In the genomic region with DNA sequence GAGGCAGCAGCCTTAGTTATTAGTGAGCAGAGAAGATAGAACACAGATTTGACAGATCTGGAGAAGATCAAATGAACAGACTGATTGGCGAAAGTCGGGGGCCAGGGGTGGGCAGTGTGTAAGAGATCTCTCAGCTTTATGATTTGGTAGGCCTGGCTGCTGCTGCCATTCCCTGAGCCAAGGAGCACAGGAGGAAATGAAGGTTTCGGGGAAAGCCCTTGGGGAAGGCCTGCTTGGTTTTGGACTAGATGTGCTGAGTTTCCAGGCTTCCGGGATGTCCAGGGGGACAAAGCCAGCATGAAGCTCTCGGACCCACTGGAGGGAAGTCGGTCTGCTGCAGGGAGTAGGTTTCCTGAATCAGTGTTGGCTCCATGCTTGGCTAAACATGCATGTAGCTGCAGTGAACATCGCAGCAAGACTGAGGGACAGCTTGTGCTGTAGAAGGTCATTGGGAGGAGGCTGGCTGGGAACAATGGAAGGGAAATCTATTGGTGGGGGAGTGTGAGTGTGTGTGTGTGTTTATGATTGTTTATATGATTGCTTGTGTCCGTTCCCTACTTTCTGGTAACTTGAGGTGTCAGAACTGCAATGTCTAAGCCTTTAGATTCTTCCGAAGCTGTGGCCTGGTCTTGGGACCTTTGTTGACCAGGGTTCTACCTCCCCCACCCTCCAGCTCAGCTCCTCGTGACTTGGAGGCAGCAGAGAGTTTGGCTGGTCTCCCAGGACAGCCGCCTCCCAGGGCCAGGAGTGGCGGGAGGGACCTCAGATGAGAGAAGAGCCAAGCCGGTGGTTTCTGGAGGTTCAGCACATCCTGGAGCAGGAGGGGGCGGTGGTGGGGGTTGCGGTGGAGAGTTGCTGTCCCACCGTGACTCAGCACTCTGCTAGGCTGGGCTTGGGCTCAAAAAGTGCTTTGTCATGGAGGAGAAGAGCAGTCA, we compare ENCODE assay signal across 8 cellular contexts. TPM values are rescaled to one million over a fixed set of nuclear protein-coding genes. Genes with fewer than 3 reads are reported as not detected.
DNase-seq lines count a peak whose midpoint lies in the region; ATAC-seq and TF ChIP-seq lines count a peak whose summit lies in the region.

No MANE protein-coding gene starts in this region.

- H3K79me2 ChIP-seq in DOHH2 (ENCODE audit: control insufficient read depth, low read length), result peaks cover 9% of the 10 kb centered on the region

- no peak for TF ChIP-seq CTCF in DOHH2 (IDR thresholded peaks at IDR 0.05; ENCODE audit: low read depth, low read length, poor library complexity, severe bottlenecking)
- no peak for TF ChIP-seq CTCF in cardiac muscle cell (IDR thresholded peaks at IDR 0.05; ENCODE audit: low read depth, low read length)
- TF ChIP-seq CTCF in osteocyte (IDR thresholded peaks at IDR 0.05), result no peak

- peaks cover 15% of the 10 kb centered on the region for H3F3A ChIP-seq in DOHH2 (ENCODE audit: control insufficient read depth, insufficient read depth)

- no peaks in the 10 kb centered on the region for H3K9me2 ChIP-seq in DOHH2 (replicated peaks; ENCODE audit: control insufficient read depth, low read length)

- H3K36me3 ChIP-seq in DOHH2 (ENCODE audit: control insufficient read depth, low read length) (peaks cover 6% of the 10 kb centered on the region), cardiac muscle cell (no peaks in the 10 kb centered on the region)

- no peaks in the 10 kb centered on the region for H3K9me3 ChIP-seq in DOHH2 (ENCODE audit: control insufficient read depth, insufficient read depth, low read length)
- H3K9me3 ChIP-seq in cardiac muscle cell (ENCODE audit: low read depth), result no peaks in the 10 kb centered on the region

- H3K4me1 ChIP-seq in DOHH2 (ENCODE audit: control insufficient read depth, low read length), result peaks cover 56% of the 10 kb centered on the region
- peaks cover 27% of the 10 kb centered on the region for H3K4me1 ChIP-seq in cardiac muscle cell (ENCODE audit: low read depth)

- H3K36me3 Mint-ChIP-seq in osteocyte (ENCODE audit: unreplicated experiment), result peaks cover 2% of the 10 kb centered on the region

- H3K9me3 Mint-ChIP-seq in osteocyte (ENCODE audit: unreplicated experiment), result no peaks in the 10 kb centered on the region

- ATAC-seq in HG02884 (IDR thresholded peaks at IDR 0.05; ENCODE audit: unreplicated experiment) (no peak), GM19023 (IDR thresholded peaks at IDR 0.05; ENCODE audit: unreplicated experiment) (no peak)

- DNase-seq in HuH-7 (ENCODE audit: low spot score), result peak; percentile 93
- peak; percentile 90 to 100 for DNase-seq in cardiac muscle cell (ENCODE audit: low read depth in 1 of 2, low spot score in 1 of 2)
- DNase-seq in osteocyte (ENCODE audit: extremely low spot score, unreplicated experiment), result peak; percentile 98

- peak overlapping the region; percentile 31 for H3K4me3 Mint-ChIP-seq in osteocyte (ENCODE audit: unreplicated experiment)

- H3K4me1 Mint-ChIP-seq in osteocyte (ENCODE audit: unreplicated experiment), result peaks cover 69% of the 10 kb centered on the region

- peak overlapping the region; percentile 82 for H3K4me2 ChIP-seq in DOHH2 (ENCODE audit: low read length)

- peak overlapping the region; percentile 99 for H3K27ac Mint-ChIP-seq in osteocyte (ENCODE audit: unreplicated experiment)

- peaks cover 5% of the 10 kb centered on the region for H4K20me1 ChIP-seq in DOHH2 (ENCODE audit: control insufficient read depth, insufficient read depth, low read depth, low read length)

- 16 to 21% (median 19%) methylated on average over 16 of the region's 16 CpGs for WGBS in adipose tissue, 3 donors

- H3K27me3 Mint-ChIP-seq in osteocyte (ENCODE audit: unreplicated experiment), result no peaks in the 10 kb centered on the region

- H3K27me3 ChIP-seq in DOHH2 (ENCODE audit: control insufficient read depth, low read length) (no peaks in the 10 kb centered on the region), cardiac muscle cell (no peaks in the 10 kb centered on the region)

- peak overlapping the region; percentile 61 for H3K4me3 ChIP-seq in DOHH2 (ENCODE audit: low read length)
- no peak overlapping the region for H3K4me3 ChIP-seq in cardiac muscle cell

- peak overlapping the region; percentile 16; the same call in 1 of the 2 replicates for H3K27ac ChIP-seq in DOHH2 (ENCODE audit: low read depth, low read length)
- peak overlapping the region; percentile 88 for H3K27ac ChIP-seq in adipose tissue (ENCODE audit: low read depth, low read length)
- peak overlapping the region; percentile 79 for H3K27ac ChIP-seq in cardiac muscle cell

TF ChIP-seq in PFSK-1, 5 proteins besides CTCF, POLR2A, EP300 and RAD21:
- TF ChIP-seq SIN3A (IDR thresholded peaks at IDR 0.05; ENCODE audit: borderline replicate concordance, insufficient read depth, low read length), result no peak
- TF ChIP-seq, protein P1, sequence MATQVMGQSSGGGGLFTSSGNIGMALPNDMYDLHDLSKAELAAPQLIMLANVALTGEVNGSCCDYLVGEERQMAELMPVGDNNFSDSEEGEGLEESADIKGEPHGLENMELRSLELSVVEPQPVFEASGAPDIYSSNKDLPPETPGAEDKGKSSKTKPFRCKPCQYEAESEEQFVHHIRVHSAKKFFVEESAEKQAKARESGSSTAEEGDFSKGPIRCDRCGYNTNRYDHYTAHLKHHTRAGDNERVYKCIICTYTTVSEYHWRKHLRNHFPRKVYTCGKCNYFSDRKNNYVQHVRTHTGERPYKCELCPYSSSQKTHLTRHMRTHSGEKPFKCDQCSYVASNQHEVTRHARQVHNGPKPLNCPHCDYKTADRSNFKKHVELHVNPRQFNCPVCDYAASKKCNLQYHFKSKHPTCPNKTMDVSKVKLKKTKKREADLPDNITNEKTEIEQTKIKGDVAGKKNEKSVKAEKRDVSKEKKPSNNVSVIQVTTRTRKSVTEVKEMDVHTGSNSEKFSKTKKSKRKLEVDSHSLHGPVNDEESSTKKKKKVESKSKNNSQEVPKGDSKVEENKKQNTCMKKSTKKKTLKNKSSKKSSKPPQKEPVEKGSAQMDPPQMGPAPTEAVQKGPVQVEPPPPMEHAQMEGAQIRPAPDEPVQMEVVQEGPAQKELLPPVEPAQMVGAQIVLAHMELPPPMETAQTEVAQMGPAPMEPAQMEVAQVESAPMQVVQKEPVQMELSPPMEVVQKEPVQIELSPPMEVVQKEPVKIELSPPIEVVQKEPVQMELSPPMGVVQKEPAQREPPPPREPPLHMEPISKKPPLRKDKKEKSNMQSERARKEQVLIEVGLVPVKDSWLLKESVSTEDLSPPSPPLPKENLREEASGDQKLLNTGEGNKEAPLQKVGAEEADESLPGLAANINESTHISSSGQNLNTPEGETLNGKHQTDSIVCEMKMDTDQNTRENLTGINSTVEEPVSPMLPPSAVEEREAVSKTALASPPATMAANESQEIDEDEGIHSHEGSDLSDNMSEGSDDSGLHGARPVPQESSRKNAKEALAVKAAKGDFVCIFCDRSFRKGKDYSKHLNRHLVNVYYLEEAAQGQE (IDR thresholded peaks at IDR 0.05; ENCODE audit: insufficient read depth in 1 of 2, low read depth in 2 of 2, low read length in 2 of 2), result peak in 1 of 2 experiments; percentile 10; a peak in 1 of 4 replicates
- TF ChIP-seq TAF1 (IDR thresholded peaks at IDR 0.05; ENCODE audit: borderline replicate concordance, insufficient read depth, low read length), result peak; percentile 79; the same call in 1 of the 2 replicates
- peak; percentile 66; the same call in 1 of the 2 replicates for TF ChIP-seq POLR2AphosphoS5 (IDR thresholded peaks at IDR 0.05; ENCODE audit: low read depth, low read length)
- peak; percentile 94 for TF ChIP-seq FOXP2 (optimal IDR thresholded peaks at IDR 0.05; ENCODE audit: borderline replicate concordance, extremely low read depth, extremely low read length, insufficient read depth)

RNA-seq across cellular contexts. Expression of a gene that starts 4.0 kb away (rescaled TPM):
- 2,482 TPM for polyA plus RNA-seq in PFSK-1 (2012; ENCODE audit: insufficient read length, low read depth)
- polyA plus RNA-seq in adipose tissue, result over 10,000 TPM in 1 of 3 donors, 1,000 to 10,000 TPM in 2; 2,935 to 16,025 (median 7,473) TPM
- 679 and 858 TPM in 2 replicates for total RNA-seq in cardiac muscle cell
- 2,885 and 3,180 TPM in 2 replicates for polyA plus RNA-seq in cardiac muscle cell
- total RNA-seq in osteocyte, result 2,993 and 3,020 TPM in 2 replicates

RNA-seq across cellular contexts. Expression of a gene that starts 21.3 kb away (rescaled TPM):
- polyA plus RNA-seq in PFSK-1 (2012; ENCODE audit: insufficient read length, low read depth), result 7.5 TPM
- polyA plus RNA-seq in adipose tissue (10 to 100 TPM in 1 of 3 donors, 1 to 10 TPM in 2; 3.0 to 14.8 (median 5.2) TPM), cardiac muscle cell (0.17 and 0.34 TPM in 2 replicates)
- total RNA-seq in cardiac muscle cell (0.27 and 0.39 TPM in 2 replicates), osteocyte (0.81 and 2.0 TPM in 2 replicates)

RNA-seq across cellular contexts. Expression of a gene that starts 54.1 kb away (rescaled TPM):
- polyA plus RNA-seq in PFSK-1 (2012; ENCODE audit: insufficient read length, low read depth), result 130 TPM
- polyA plus RNA-seq in adipose tissue (10 to 100 TPM in 2 of 3 donors, 1 to 10 TPM in 1; 4.0 to 44.5 (median 16.4) TPM), cardiac muscle cell (8.3 and 14.6 TPM in 2 replicates)
- total RNA-seq in cardiac muscle cell (6.7 and 11.6 TPM in 2 replicates), osteocyte (44.2 and 49.2 TPM in 2 replicates)

Comparison
In these comparisons a context has a peak if more than half of its experiments do, and no peak if none do; other contexts are left out.
1. H3K27ac ChIP-seq: peak in every context shown above with its lines; median percentile 88 in adipose tissue; 79 in cardiac muscle cell; 16 in DOHH2.